Comparison of ENCODE assay signal across 8 cellular contexts in the genomic region with DNA sequence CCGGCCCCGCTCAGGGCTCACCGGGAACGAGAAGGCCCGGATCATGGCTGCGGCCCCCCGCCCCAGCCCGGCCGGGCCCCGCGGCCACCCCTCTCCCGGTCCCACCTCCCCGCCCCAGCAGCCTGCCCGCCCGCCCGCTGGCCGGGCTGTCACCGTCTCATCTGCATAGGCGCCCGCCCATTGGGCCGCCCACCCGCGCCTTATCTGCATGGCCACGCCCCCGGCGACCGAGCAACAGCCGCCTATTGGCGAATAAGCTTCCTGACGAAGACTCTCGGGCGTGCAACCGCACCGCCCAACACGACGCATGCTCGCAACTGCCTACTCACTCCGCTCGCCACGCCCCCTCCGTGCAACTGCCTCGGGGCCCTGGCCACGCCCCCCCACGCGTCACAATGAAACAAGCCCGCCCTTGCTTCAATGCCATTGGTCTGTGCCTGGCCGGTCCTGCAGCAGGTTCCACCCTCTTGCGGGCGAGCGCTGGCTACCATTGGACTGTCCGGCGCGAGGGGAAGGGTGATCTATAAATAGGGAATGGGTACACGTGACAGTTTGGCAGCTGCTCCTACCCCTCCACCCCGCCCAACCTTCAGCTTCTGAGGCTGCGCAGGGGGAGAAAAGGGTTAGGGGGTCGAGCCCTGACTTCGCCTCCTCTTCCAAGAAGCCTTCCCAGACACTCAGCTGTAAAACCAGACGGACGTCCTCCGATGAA. TPM values are rescaled to one million over a fixed set of nuclear protein-coding genes. Genes with fewer than 3 reads are reported as not detected.
DNase-seq lines count a peak whose midpoint lies in the region; ATAC-seq, FAIRE-seq and TF ChIP-seq lines count a peak whose summit lies in the region.

A gene with protein sequence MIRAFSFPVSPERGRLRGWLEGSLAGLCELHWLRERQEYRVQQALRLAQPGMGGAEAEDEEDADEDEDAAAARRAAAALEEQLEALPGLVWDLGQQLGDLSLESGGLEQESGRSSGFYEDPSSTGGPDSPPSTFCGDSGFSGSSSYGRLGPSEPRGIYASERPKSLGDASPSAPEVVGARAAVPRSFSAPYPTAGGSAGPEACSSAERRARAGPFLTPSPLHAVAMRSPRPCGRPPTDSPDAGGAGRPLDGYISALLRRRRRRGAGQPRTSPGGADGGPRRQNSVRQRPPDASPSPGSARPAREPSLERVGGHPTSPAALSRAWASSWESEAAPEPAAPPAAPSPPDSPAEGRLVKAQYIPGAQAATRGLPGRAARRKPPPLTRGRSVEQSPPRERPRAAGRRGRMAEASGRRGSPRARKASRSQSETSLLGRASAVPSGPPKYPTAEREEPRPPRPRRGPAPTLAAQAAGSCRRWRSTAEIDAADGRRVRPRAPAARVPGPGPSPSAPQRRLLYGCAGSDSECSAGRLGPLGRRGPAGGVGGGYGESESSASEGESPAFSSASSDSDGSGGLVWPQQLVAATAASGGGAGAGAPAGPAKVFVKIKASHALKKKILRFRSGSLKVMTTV (minus strand): TSS at position 163 of the 712 bp plus-strand sequence. CDS start 118 bp downstream, at position 45.

- peak within 1 kb of the TSS; percentile 47 to 71 (median 54) for H3K4me3 ChIP-seq in H1 (ENCODE audit: extremely low read depth in 1 of 4, insufficient read depth in 2 of 4, low read depth in 3 of 4, low read length in 4 of 4)

- H2BK120ac ChIP-seq in H1 (replicated peaks; ENCODE audit: low read depth, low read length): no peak within 1 kb of the TSS

- H3K4ac ChIP-seq in H1 (replicated peaks; ENCODE audit: insufficient read length, low read depth, low read length): no peak within 1 kb of the TSS

- H4K5ac ChIP-seq in H1 (ENCODE audit: insufficient read length, low read depth, low read length): no peak within 1 kb of the TSS

- H2AFZ ChIP-seq in H1 (ENCODE audit: low read length): no peak within 1 kb of the TSS

- H3K4me2 ChIP-seq in H1 (ENCODE audit: insufficient read depth in 1 of 2, low read depth in 2 of 2, low read length in 2 of 2): peak within 1 kb of the TSS; percentile 87 to 98

- no peak within 1 kb of the TSS for H2BK5ac ChIP-seq in H1 (ENCODE audit: low read depth, low read length)

- 0 out of 2 replicates have a peak within 1 kb of the TSS, but pooled peaks have one; percentile 62 for H2BK12ac ChIP-seq in H1 (ENCODE audit: low read depth, low read length)

- WGBS in H1 (ENCODE audit: extremely low coverage in 1 of 2, insufficient coverage in 1 of 2, insufficient read length in 1 of 2, insufficient replicate concordance in 2 of 2, low coverage in 1 of 2, low lambda C conversion rate in 2 of 2, missing lambda C conversion rate in 1 of 2), 2 experiments: 1% methylated on average over 43 of the region's 61 CpGs; no CpG with 5 or more reads in 1 of the 2 experiments

- no peak within 1 kb of the TSS for H2BK15ac ChIP-seq in H1 (ENCODE audit: low read length)

- no peak within 1 kb of the TSS for H3K56ac ChIP-seq in H1 (replicated peaks; ENCODE audit: insufficient read length, low read depth, low read length)

- CTCF ChIA-PET in H1 (lab: Charles Lee; ENCODE audit: partially characterized antibody): interaction anchor here (0.6 to 18.2 kb wide), 19 partner anchors 9 to 145 kb away, joined by 3 to 341 read pairs (median 8); no protein-coding TSS in a partner anchor

- H3K79me2 ChIP-seq in H1 (ENCODE audit: control insufficient read depth in 1 of 2, insufficient read depth in 2 of 2, low read length in 2 of 2): no peaks in the 10 kb centered on the region

- ATAC-seq in GM21390 (IDR thresholded peaks at IDR 0.05; ENCODE audit: unreplicated experiment): peak; percentile 78

- FAIRE-seq in HTR-8/SVneo (lab: Jason Lieb, UNC) (peak; percentile 99), H1 (lab: Jason Lieb, UNC) (peak; percentile 79)

- no peak within 1 kb of the TSS for H4K91ac ChIP-seq in H1 (replicated peaks; ENCODE audit: insufficient read length, low read length)

- TF ChIP-seq CTCF in H1 (IDR thresholded peaks at IDR 0.05; ENCODE audit: control extremely low read depth in 1 of 3, insufficient read depth in 1 of 3, low read depth in 1 of 3, low read length in 3 of 3): no peak

- no peak within 1 kb of the TSS for H3K23ac ChIP-seq in H1 (ENCODE audit: insufficient read length)

- no peak within 1 kb of the TSS for H4K8ac ChIP-seq in H1 (ENCODE audit: extremely low read depth, insufficient read depth, low read length)

- no peak within 1 kb of the TSS for H3K14ac ChIP-seq in H1 (ENCODE audit: insufficient read length)

- H3K27me3 ChIP-seq in H1 (replicated peaks in 1 of 4; ENCODE audit: control insufficient read depth in 3 of 4, extremely low read depth in 1 of 4, insufficient read depth in 3 of 4, low read length in 3 of 4): peaks cover 0 to 17% (median 11%) of the 10 kb centered on the region in 4 experiments; a peak in 4 of 7 replicates

- peaks cover 12% of the 10 kb centered on the region; the same call in 1 of the 2 replicates for H3K23me2 ChIP-seq in H1 (ENCODE audit: low read depth, low read length)

- POLR2A ChIA-PET in H1 (lab: Charles Lee; ENCODE audit: partially characterized antibody): interaction anchor here (0.7 to 2.3 kb wide), 15 partner anchors 11 to 127 kb away, joined by 3 to 8 read pairs (median 3); a partner anchor contains a TSS

- TF ChIP-seq RAD21 in H1 (IDR thresholded peaks at IDR 0.05 in 1 of 2, conservative IDR thresholded peaks at IDR 0.05 in 1 of 2; ENCODE audit: low read depth in 2 of 2, low read length in 2 of 2): no peak

- H3K9ac ChIP-seq in H1 (replicated peaks in 1 of 4; ENCODE audit: extremely low read depth in 1 of 4, low read depth in 3 of 4, low read length in 3 of 4): peak within 1 kb of the TSS in 1 of 4 experiments; percentile 13; a peak in 1 of 7 replicates

- H3K18ac ChIP-seq in H1 (ENCODE audit: extremely low read depth, low read length): peak within 1 kb of the TSS; percentile 5; the same call in 1 of the 2 replicates

- no peak within 1 kb of the TSS for H2AK5ac ChIP-seq in H1 (ENCODE audit: low read depth, low read length)

- H4K20me1 ChIP-seq in H1 (replicated peaks in 1 of 2; ENCODE audit: control insufficient read depth in 1 of 2, insufficient read depth in 2 of 2, low read length in 2 of 2): peaks cover 0 to 2% of the 10 kb centered on the region in 2 experiments

- DNase-seq in CMK (ENCODE audit: low read depth) (peak; percentile 100), HTR-8/SVneo (ENCODE audit: insufficient read length, low spot score) (peak; percentile 98), NOMO-1 treated with DMSO at 0.1 percent for 48 hours (lab: John Stamatoyannopoulos, UW; ENCODE audit: unreplicated experiment) (peak; percentile 100), H1 (ENCODE audit: low read depth in 1 of 2, low spot score in 2 of 2) (peak; percentile 100), medulla oblongata (ENCODE audit: extremely low spot score) (peak; percentile 100)
- peak; percentile 99 for DNase-seq in activated CD8-positive, alpha-beta memory T cell treated with anti-CD3 and anti-CD28 coated beads, Interleukin-2, amount 50 U/mL, for 1 hour (ENCODE audit: extremely low read depth)
- peak; percentile 100 for DNase-seq in stimulated activated CD4-positive, alpha-beta T cell treated with anti-CD3 and anti-CD28 coated beads, TNF-alpha, amount 100 ng/mL, for 4 hours (ENCODE audit: low read depth in 3 of 3)

- no peaks in the 10 kb centered on the region for H3K36me3 ChIP-seq in H1 (ENCODE audit: control insufficient read depth in 2 of 4, insufficient read depth in 4 of 4, low read length in 3 of 4)

- no peak within 1 kb of the TSS for H3K27ac ChIP-seq in H1 (ENCODE audit: low read depth, low read length)

- H3K4me1 ChIP-seq in H1 (replicated peaks in 1 of 4; ENCODE audit: control insufficient read depth in 3 of 4, insufficient read depth in 4 of 4, low read length in 3 of 4): peaks cover 0 to 14% (median 9%) of the 10 kb centered on the region in 4 experiments; a peak in 6 of 7 replicates

- H3K79me1 ChIP-seq in H1 (ENCODE audit: low read depth, low read length): no peaks in the 10 kb centered on the region

- no peak for TF ChIP-seq EP300 in H1 (IDR thresholded peaks at IDR 0.05; ENCODE audit: borderline replicate concordance in 1 of 2, low read depth in 2 of 2, low read length in 2 of 2)

- no peaks in the 10 kb centered on the region for H3K9me3 ChIP-seq in H1 (ENCODE audit: insufficient read depth in 2 of 2, low read depth in 1 of 2, low read length in 1 of 2)

- no peak within 1 kb of the TSS for H2BK20ac ChIP-seq in H1 (ENCODE audit: low read length)

- no peak for TF ChIP-seq POLR2A in H1 (IDR thresholded peaks at IDR 0.05; ENCODE audit: control extremely low read depth in 1 of 2, low read depth in 2 of 2, low read length in 2 of 2)

TF ChIP-seq in H1, 55 proteins besides CTCF, POLR2A, EP300 and RAD21 (continues in another document):
- no peak for TF ChIP-seq SAP30 (IDR thresholded peaks at IDR 0.05; ENCODE audit: insufficient read depth, insufficient replicate concordance, low read length)
- no peak for TF ChIP-seq EZH2 (IDR thresholded peaks at IDR 0.05; ENCODE audit: low read depth, low read length, severe bottlenecking)
- peak; percentile 8; the same call in 1 of the 2 replicates for TF ChIP-seq BACH1 (IDR thresholded peaks at IDR 0.05; ENCODE audit: low read length)
- peak; percentile 92 for TF ChIP-seq CREB1 (IDR thresholded peaks at IDR 0.05)
- peak; percentile 55 for TF ChIP-seq NRF1 (IDR thresholded peaks at IDR 0.05; ENCODE audit: low read depth, low read length)
- peak; percentile 87; the same call in 1 of the 2 replicates for TF ChIP-seq SP1 (IDR thresholded peaks at IDR 0.05; ENCODE audit: low read depth, low read length)
- peak; percentile 77 for TF ChIP-seq SP4 (IDR thresholded peaks at IDR 0.05; ENCODE audit: low read length)
- no peak for TF ChIP-seq KDM1A (IDR thresholded peaks at IDR 0.05; ENCODE audit: borderline replicate concordance, low read length)
- peak; percentile 59 for TF ChIP-seq CHD2 (IDR thresholded peaks at IDR 0.05; ENCODE audit: low read length)
- no peak for TF ChIP-seq GTF2F1 (IDR thresholded peaks at IDR 0.05; ENCODE audit: borderline replicate concordance, low read depth, low read length)
- TF ChIP-seq SIN3A (conservative IDR thresholded peaks at IDR 0.05 in 1 of 2, IDR thresholded peaks at IDR 0.05 in 1 of 2; ENCODE audit: low read depth in 1 of 2, low read length in 2 of 2): 0 out of 4 replicates have a peak, but pooled peaks have one; percentile 4

RNA-seq across cellular contexts. Expression of the gene that starts here (rescaled TPM):
- total RNA-seq in H1 (2021; fragmentation: NEBNext Ultra II Directional; extraction: Animal tissue kit (Norgen Biotek cat#: 25700)): 1.5 and 2.0 TPM in 2 replicates
- polyA plus RNA-seq in H1 (2011; rRNA removed): 1.8 and 1.9 TPM in 2 replicates
- polyA plus RNA-seq in H1 (2011; cell fraction: cytosol; rRNA removed): 1.8 TPM
- 2.1 TPM for polyA plus RNA-seq in H1 (2011; cell fraction: nucleus; rRNA removed)
- 1.1 to 1.4 TPM (median 1.2 TPM) in 4 replicates for polyA plus RNA-seq in H1 (2012, experiment 1 of 2)
- polyA plus RNA-seq in H1 (2012, experiment 2 of 2): 1.4 TPM
- polyA plus RNA-seq in H1 (2013, experiment 1 of 2): 1.3 TPM
- 1.3 TPM for polyA plus RNA-seq in H1 (2013, experiment 2 of 2)
- 0.61 and 1.2 TPM in 2 replicates for polyA minus RNA-seq in H1 (2011; rRNA and poly(A)+ RNA removed)
- polyA minus RNA-seq in H1 (2011; cell fraction: cytosol; rRNA and poly(A)+ RNA removed): 0.81 TPM
- 1.00 TPM for polyA minus RNA-seq in H1 (2011; cell fraction: nucleus; rRNA and poly(A)+ RNA removed)
